Comparison of ENCODE assay signal across 8 cellular contexts in the genomic region with DNA sequence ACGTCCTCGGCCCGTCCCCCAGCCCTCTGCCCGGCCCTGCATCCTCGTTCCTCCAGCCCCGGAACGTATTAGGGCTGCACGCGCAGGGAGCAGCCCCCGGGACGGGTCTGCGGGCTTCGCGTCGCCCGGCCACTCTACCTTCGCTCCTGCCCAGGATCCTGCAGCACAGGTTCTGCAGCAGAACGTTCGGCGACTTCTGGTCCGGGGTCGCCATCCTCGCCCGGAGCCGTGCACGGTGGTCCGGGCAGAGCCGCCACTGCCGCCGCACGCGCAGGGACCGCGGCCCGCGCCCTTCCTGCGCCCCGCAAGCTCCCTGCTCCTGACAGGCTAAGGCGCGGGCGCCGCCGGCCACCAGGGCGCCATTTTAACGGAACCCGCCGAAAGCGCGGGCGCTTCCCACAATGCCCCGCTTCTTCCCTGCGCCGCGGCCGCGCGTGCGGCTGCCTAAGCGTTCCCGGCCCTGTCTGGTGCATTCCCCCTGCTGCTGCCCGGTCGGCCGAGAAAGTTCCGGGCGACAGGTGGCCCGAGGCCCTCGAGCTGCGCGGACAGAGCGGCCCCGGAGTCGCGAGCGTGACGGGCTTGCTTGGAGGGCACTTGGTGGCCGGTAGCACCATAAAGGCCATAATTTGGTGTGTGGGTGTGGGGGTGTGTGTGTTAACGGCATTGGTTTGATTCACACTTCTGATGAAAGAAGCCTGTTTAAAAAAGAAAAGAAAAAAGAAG. TPM values are rescaled to one million over a fixed set of nuclear protein-coding genes. Genes with fewer than 3 reads are reported as not detected.
A peak's percentile ranks its signal among the peaks of the same experiment; 100 is the strongest.
DNase-seq lines count a peak whose midpoint lies in the region; ATAC-seq lines count a peak whose summit lies in the region.

A gene with protein sequence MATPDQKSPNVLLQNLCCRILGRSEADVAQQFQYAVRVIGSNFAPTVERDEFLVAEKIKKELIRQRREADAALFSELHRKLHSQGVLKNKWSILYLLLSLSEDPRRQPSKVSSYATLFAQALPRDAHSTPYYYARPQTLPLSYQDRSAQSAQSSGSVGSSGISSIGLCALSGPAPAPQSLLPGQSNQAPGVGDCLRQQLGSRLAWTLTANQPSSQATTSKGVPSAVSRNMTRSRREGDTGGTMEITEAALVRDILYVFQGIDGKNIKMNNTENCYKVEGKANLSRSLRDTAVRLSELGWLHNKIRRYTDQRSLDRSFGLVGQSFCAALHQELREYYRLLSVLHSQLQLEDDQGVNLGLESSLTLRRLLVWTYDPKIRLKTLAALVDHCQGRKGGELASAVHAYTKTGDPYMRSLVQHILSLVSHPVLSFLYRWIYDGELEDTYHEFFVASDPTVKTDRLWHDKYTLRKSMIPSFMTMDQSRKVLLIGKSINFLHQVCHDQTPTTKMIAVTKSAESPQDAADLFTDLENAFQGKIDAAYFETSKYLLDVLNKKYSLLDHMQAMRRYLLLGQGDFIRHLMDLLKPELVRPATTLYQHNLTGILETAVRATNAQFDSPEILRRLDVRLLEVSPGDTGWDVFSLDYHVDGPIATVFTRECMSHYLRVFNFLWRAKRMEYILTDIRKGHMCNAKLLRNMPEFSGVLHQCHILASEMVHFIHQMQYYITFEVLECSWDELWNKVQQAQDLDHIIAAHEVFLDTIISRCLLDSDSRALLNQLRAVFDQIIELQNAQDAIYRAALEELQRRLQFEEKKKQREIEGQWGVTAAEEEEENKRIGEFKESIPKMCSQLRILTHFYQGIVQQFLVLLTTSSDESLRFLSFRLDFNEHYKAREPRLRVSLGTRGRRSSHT (minus strand): TSS at position 387 of the 723 bp plus-strand sequence. CDS start 173 bp downstream, at position 214.

- ATAC-seq in GM19351 (IDR thresholded peaks at IDR 0.05; ENCODE audit: unreplicated experiment) (peak; percentile 65), HG03469 (IDR thresholded peaks at IDR 0.05; ENCODE audit: unreplicated experiment) (peak; percentile 60)

- DNase-seq in CD1c-positive myeloid dendritic cell (ENCODE audit: extremely low spot score) (peak; percentile 91), NCI-H82 treated with DMSO at 0.1 percent for 48 hours (lab: John Stamatoyannopoulos, UW; ENCODE audit: unreplicated experiment) (peak; percentile 56), lung microvascular endothelial cell (ENCODE audit: low read depth in 2 of 2) (peak; percentile 85 to 89)
- peak; percentile 34 to 65 for DNase-seq in activated CD8-positive, alpha-beta memory T cell treated with anti-CD3 and anti-CD28 coated beads for 1 hour (ENCODE audit: extremely low read depth in 1 of 2, low read depth in 1 of 2)
- peak; percentile 60 for DNase-seq in effector CD4-positive, alpha-beta T cell
- DNase-seq in stimulated activated CD4-positive, alpha-beta T cell treated with anti-CD3 and anti-CD28 coated beads, TNF-alpha, amount 100 ng/mL, for 4 hours (ENCODE audit: low read depth in 3 of 3), result peak; percentile 51 to 69 (median 61)

RNA-seq across cellular contexts. Expression of the gene that starts here (rescaled TPM):
- 14.2 and 14.9 TPM in 2 replicates for total RNA-seq in lung microvascular endothelial cell

Comparison
In these comparisons a context has a peak if more than half of its experiments do, and no peak if none do; other contexts are left out.
1. Peak in every context shown above with its lines: DNase-seq and ATAC-seq.